In genomic region chr1:145983959-145984830, GRCh38 we compare ENCODE assay signal across 12 cellular contexts. TPM values are rescaled to one million over a fixed set of nuclear protein-coding genes. Genes with fewer than 3 reads are reported as not detected.
DNase-seq lines count a peak whose midpoint lies in the region; ATAC-seq and TF ChIP-seq lines count a peak whose summit lies in the region.
"Had no signal": no experiment of that assay in that cellular context is flagged by ENCODE, and none has a peak within 500 bp of the region (broad histone marks: within the 10 kb centered on the region; RNA-seq: fewer than 3 reads in every experiment).

No MANE protein-coding gene starts in this region.

- H3F3A ChIP-seq in neural progenitor cell (ENCODE audit: low read depth): peaks cover 8% of the 10 kb centered on the region

- intact Hi-C loops in colonic mucosa (cut with DNase I): no loop called here

- no peak overlapping the region for H2AFZ ChIP-seq in neural progenitor cell (replicated peaks)

- peak overlapping the region; percentile 61 for H3K27ac Mint-ChIP-seq in neural progenitor cell

- H3K9ac ChIP-seq in BLaER1 treated with 17β-estradiol and CSF1 and Interleukin-3, amounts not matched to agents 10 nM and 100 nM: peak overlapping the region in 1 of 11 experiments; percentile 44; a peak in 1 of 22 replicates
- H3K9ac ChIP-seq in colonic mucosa (ENCODE audit: low read depth in 2 of 2, low read length in 2 of 2): peak overlapping the region in 1 of 2 donors; percentile 84
- no peak overlapping the region for H3K9ac ChIP-seq in neural progenitor cell

- H4K20me1 ChIP-seq in BLaER1 treated with 17β-estradiol and CSF1 and Interleukin-3, amounts not matched to agents 10 nM and 100 nM: no peaks in the 10 kb centered on the region
- no peaks in the 10 kb centered on the region for H4K20me1 ChIP-seq in neural progenitor cell (ENCODE audit: low read depth)

- ATAC-seq in HG03520 (IDR thresholded peaks at IDR 0.05; ENCODE audit: unreplicated experiment) (no peak), GM21619 (IDR thresholded peaks at IDR 0.05; ENCODE audit: unreplicated experiment) (no peak)

- H3K4me1 ChIP-seq in BLaER1 treated with 17β-estradiol and CSF1 and Interleukin-3, amounts not matched to agents 10 nM and 100 nM: peaks cover 21 to 94% (median 60%) of the 10 kb centered on the region in 10 experiments
- H3K4me1 ChIP-seq in Peyer's patch: peaks cover 9 to 62% (median 39%) of the 10 kb centered on the region in 4 donors
- peaks cover 18% of the 10 kb centered on the region for H3K4me1 ChIP-seq in colonic mucosa
- H3K4me1 ChIP-seq in neural progenitor cell: peaks cover 4% of the 10 kb centered on the region

- peak overlapping the region; percentile 8 for H3K4me3 Mint-ChIP-seq in neural progenitor cell

- H3K9me3 ChIP-seq in BLaER1 treated with 17β-estradiol and CSF1 and Interleukin-3, amounts not matched to agents 10 nM and 100 nM (replicated peaks in 1 of 11): no peaks in the 10 kb centered on the region
- no peaks in the 10 kb centered on the region for H3K9me3 ChIP-seq in Peyer's patch
- H3K9me3 ChIP-seq in colonic mucosa: no peaks in the 10 kb centered on the region
- H3K9me3 ChIP-seq in neural progenitor cell (ENCODE audit: low read depth): no peaks in the 10 kb centered on the region

- TF ChIP-seq POLR2A in Peyer's patch (IDR thresholded peaks at IDR 0.05): no peak

- no peaks in the 10 kb centered on the region for H3K36me3 Mint-ChIP-seq in neural progenitor cell

- H3K27me3 ChIP-seq in BLaER1 treated with 17β-estradiol and CSF1 and Interleukin-3, amounts not matched to agents 10 nM and 100 nM: no peaks in the 10 kb centered on the region
- H3K27me3 ChIP-seq in Peyer's patch (no peaks in the 10 kb centered on the region), colonic mucosa (no peaks in the 10 kb centered on the region), neural progenitor cell (no peaks in the 10 kb centered on the region)

- H3K4me2 ChIP-seq in BLaER1 treated with 17β-estradiol and CSF1 and Interleukin-3, amounts not matched to agents 10 nM and 100 nM: peak overlapping the region in 5 of 11 experiments; percentile 74 to 88 (median 81); a peak in 10 of 22 replicates
- no peak overlapping the region for H3K4me2 ChIP-seq in neural progenitor cell

- H3K4me3 ChIP-seq in BLaER1 treated with 17β-estradiol and CSF1 and Interleukin-3, amounts not matched to agents 10 nM and 100 nM: no peak overlapping the region
- no peak overlapping the region for H3K4me3 ChIP-seq in Peyer's patch
- H3K4me3 ChIP-seq in colonic mucosa: no peak overlapping the region
- no peak overlapping the region for H3K4me3 ChIP-seq in neural progenitor cell

- no peaks in the 10 kb centered on the region for H3K79me2 ChIP-seq in neural progenitor cell (ENCODE audit: low read depth)

- H3K27me3 Mint-ChIP-seq in neural progenitor cell (ENCODE audit: insufficient read depth, low read depth): peaks cover 4% of the 10 kb centered on the region

- DNase-seq in Peyer's patch: peak in 2 of 3 donors; percentile 79 to 87
- no peak for DNase-seq in colonic mucosa
- no peak for DNase-seq in neural progenitor cell (ENCODE audit: low spot score)
- no peak for DNase-seq in NCI-H748 (lab: John Stamatoyannopoulos, UW; ENCODE audit: unreplicated experiment)
- no peak for DNase-seq in SKM-1 (lab: John Stamatoyannopoulos, UW; ENCODE audit: unreplicated experiment)
- DNase-seq: effector CD8-positive, alpha-beta T cell; KBM-7; stimulated activated CD4-positive, alpha-beta T cell treated with anti-CD3 and anti-CD28 coated beads, Interleukin-2, amount 100 ng/mL, for 48 hours had no signal

- no peaks in the 10 kb centered on the region for H3K36me3 ChIP-seq in BLaER1 treated with 17β-estradiol and CSF1 and Interleukin-3, amounts not matched to agents 10 nM and 100 nM
- H3K36me3 ChIP-seq in Peyer's patch (no peaks in the 10 kb centered on the region), colonic mucosa (no peaks in the 10 kb centered on the region), neural progenitor cell (no peaks in the 10 kb centered on the region)

- TF ChIP-seq CTCF in Peyer's patch (IDR thresholded peaks at IDR 0.05) (no peak), colonic mucosa (IDR thresholded peaks at IDR 0.05) (no peak), neural progenitor cell (IDR thresholded peaks at IDR 0.05) (no peak)

- H3K27ac ChIP-seq in BLaER1 treated with 17β-estradiol and CSF1 and Interleukin-3, amounts not matched to agents 10 nM and 100 nM: peak overlapping the region in 6 of 11 experiments; percentile 59 to 95 (median 78); a peak in 10 of 22 replicates
- peak overlapping the region; percentile 56 to 98 (median 89) for H3K27ac ChIP-seq in Peyer's patch
- H3K27ac ChIP-seq in colonic mucosa: peak overlapping the region; percentile 79
- H3K27ac ChIP-seq in neural progenitor cell: no peak overlapping the region

- no peaks in the 10 kb centered on the region for H3K9me3 Mint-ChIP-seq in neural progenitor cell

- H3K4me1 Mint-ChIP-seq in neural progenitor cell: peaks cover 24% of the 10 kb centered on the region

RNA-seq across cellular contexts. Expression of gene TXNIP, which starts 12.2 kb away (rescaled TPM):
- total RNA-seq in Peyer's patch (1,000 to 10,000 TPM in 2 of 4 donors, 100 to 1,000 TPM in 2; 313 to 1,366 (median 694) TPM), colonic mucosa (100 to 1,000 TPM; 302 to 496 TPM), neural progenitor cell (ENCODE audit: low replicate concordance) (177 and 213 TPM in 2 replicates)

RNA-seq across cellular contexts. Expression of gene POLR3GL, which starts 19.7 kb away (rescaled TPM):
- 10 to 100 TPM in 3 of 4 donors, 1 to 10 TPM in 1; 8.7 to 25.6 (median 12.5) TPM for total RNA-seq in Peyer's patch
- 10 to 100 TPM; 12.6 to 16.1 TPM for total RNA-seq in colonic mucosa
- 11.1 and 12.0 TPM in 2 replicates for total RNA-seq in neural progenitor cell (ENCODE audit: low replicate concordance)

RNA-seq across cellular contexts. Expression of gene ANKRD34A, which starts 19.8 kb away (rescaled TPM):
- total RNA-seq in Peyer's patch (1 to 10 TPM in 1 of 4 donors, under 1 TPM in 1, not detected in 2; 0.54 to 3.7 TPM), colonic mucosa (under 1 TPM; 0.21 to 0.44 TPM), neural progenitor cell (ENCODE audit: low replicate concordance) (0.06 and 0.28 TPM in 2 replicates)

RNA-seq across cellular contexts. Expression of gene LIX1L, which starts 26.4 kb away (rescaled TPM):
- total RNA-seq in Peyer's patch (10 to 100 TPM in 1 of 4 donors, 1 to 10 TPM in 3; 3.7 to 10.7 (median 4.5) TPM), colonic mucosa (1 to 10 TPM; 4.7 to 8.6 TPM), neural progenitor cell (ENCODE audit: low replicate concordance) (12.5 and 13.6 TPM in 2 replicates)

RNA-seq across cellular contexts. Expression of gene HJV, which starts 37.3 kb away (rescaled TPM):
- not detected for total RNA-seq in Peyer's patch
- not detected for total RNA-seq in colonic mucosa
- not detected in 2 replicates for total RNA-seq in neural progenitor cell (ENCODE audit: low replicate concordance)
- total RNA-seq: activated CD8-positive, alpha-beta memory T cell treated with anti-CD3 and anti-CD28 coated beads for 36 hours had no signal

Comparison
In these comparisons a context has a peak if more than half of its experiments do, and no peak if none do; other contexts are left out.
1. DNase-seq: peak in Peyer's patch (2 of 3); none in colonic mucosa (single experiment), neural progenitor cell (single experiment), NCI-H748 (single experiment) and SKM-1 (single experiment).